1 cellular context compared by ENCODE assay signal in the genomic region with DNA sequence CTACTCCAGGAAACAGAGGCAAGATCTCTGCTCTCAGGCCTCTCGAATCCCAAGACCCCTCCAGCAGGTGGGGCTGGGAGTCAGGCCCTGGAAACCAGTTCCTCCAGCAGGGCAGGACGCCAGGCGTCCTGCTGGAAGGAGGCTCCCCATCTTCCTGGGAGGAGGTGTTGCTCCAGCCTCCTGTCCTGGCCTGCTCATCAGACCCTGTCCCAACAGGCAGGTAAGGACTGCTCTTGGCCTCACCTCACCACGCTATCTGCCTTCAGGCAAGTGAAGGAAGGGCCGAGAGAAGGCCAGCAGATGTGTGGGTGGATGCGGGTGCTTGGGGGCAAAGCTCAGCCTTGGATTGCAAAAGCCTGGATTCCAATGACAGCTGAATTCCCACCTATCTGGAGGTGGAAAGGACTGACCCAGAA.
TF ChIP-seq lines count a peak whose summit lies in the region.

No MANE protein-coding gene starts in this region.

TF ChIP-seq in K562, 482 proteins besides CTCF, POLR2A, EP300 and RAD21:
- 0 out of 2 replicates have a peak, but pooled peaks have one; percentile 16 for TF ChIP-seq EGR1 (conservative IDR thresholded peaks at IDR 0.05)
- TF ChIP-seq, protein P1, sequence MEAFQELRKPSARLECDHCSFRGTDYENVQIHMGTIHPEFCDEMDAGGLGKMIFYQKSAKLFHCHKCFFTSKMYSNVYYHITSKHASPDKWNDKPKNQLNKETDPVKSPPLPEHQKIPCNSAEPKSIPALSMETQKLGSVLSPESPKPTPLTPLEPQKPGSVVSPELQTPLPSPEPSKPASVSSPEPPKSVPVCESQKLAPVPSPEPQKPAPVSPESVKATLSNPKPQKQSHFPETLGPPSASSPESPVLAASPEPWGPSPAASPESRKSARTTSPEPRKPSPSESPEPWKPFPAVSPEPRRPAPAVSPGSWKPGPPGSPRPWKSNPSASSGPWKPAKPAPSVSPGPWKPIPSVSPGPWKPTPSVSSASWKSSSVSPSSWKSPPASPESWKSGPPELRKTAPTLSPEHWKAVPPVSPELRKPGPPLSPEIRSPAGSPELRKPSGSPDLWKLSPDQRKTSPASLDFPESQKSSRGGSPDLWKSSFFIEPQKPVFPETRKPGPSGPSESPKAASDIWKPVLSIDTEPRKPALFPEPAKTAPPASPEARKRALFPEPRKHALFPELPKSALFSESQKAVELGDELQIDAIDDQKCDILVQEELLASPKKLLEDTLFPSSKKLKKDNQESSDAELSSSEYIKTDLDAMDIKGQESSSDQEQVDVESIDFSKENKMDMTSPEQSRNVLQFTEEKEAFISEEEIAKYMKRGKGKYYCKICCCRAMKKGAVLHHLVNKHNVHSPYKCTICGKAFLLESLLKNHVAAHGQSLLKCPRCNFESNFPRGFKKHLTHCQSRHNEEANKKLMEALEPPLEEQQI (IDR thresholded peaks at IDR 0.05): no peak
- no peak for TF ChIP-seq SMC3 (conservative IDR thresholded peaks at IDR 0.05; ENCODE audit: insufficient read depth, low read depth, low read length)
